ENCODE assay signal across 8 cellular contexts in the genomic region with DNA sequence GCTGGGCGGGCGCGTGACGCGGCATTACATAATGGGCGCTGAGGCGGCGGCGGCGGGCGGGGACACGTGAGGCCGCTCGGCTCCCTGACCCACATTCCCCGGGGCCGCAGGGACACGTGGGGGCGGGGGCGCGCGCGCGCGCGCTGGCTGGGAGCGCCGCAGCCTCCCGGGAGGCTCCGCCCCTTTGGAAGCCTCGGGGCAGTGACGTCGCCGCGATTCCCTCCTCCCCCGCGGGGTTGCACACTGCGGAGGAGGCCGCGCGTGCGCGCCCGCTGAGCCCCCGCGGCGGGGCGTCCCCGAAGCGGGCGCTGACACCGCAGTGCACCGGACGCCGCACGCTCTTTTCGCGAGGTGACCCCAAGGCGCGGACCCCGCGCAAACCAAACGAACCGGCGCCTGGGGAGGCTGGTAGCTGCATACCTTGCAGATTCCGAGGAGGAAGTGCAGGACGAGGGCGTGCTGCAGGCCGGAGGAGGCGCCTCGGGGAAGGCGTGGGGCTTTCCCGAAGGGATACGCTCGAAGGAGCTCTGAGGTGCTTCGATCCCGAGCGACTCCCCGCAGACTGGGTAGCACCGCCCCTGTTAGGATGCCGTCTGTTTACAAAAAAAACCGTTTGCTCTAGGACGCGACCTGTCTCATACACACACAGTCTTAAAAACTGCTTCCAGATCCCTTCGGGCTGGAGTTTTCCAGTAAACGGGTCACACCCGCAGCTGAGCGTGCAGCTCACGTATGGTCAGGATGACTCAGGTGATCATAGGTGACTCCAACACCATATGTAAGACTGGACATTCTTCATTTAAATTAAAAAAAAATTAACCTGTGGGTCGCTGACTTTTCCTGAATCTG. TPM values are rescaled to one million over a fixed set of nuclear protein-coding genes. Genes with fewer than 3 reads are reported as not detected.
DNase-seq lines count a peak whose midpoint lies in the region; ATAC-seq and TF ChIP-seq lines count a peak whose summit lies in the region.

No MANE protein-coding gene starts in this region.

- no peaks in the 10 kb centered on the region for H3K27me3 ChIP-seq in psoas muscle (ENCODE audit: insufficient read depth in 3 of 3, low read length in 2 of 3)

- H3K4me3 ChIP-seq in psoas muscle (peak overlapping the region; percentile 81), urinary bladder (ENCODE audit: low read depth, low read length) (peak overlapping the region; percentile 98)

- intact Hi-C loops in left ventricle myocardium superior (cut with micrococcal nuclease) = no loop called here
- intact Hi-C loops in psoas muscle (cut with DNase I) = loop anchor here in 1 of 2 donors (2.0 kb wide), 1 partner anchor 29 kb away; a partner anchor contains a TSS

- peaks cover 59% of the 10 kb centered on the region for H3K4me1 ChIP-seq in psoas muscle
- H3K4me1 ChIP-seq in urinary bladder (ENCODE audit: insufficient read depth) = peaks cover 4% of the 10 kb centered on the region

- H3K27ac ChIP-seq in psoas muscle (peak overlapping the region; percentile 94), urinary bladder (ENCODE audit: low read depth) (peak overlapping the region; percentile 88)

- WGBS in psoas muscle, 3 donors = 0 to 1% (median 0%) methylated on average over 47 to 89 of the region's 89 CpGs
- WGBS in urinary bladder = under 1% methylated on average over 89 of the region's 89 CpGs

- DNase-seq in NCI-H146 treated with DMSO at 0.1 percent for 48 hours (lab: John Stamatoyannopoulos, UW; ENCODE audit: unreplicated experiment) (peak; percentile 77), T-helper 1 cell (peak; percentile 95 to 99 (median 97)), amygdala (lab: John Stamatoyannopoulos, UW) (peak; percentile 77 to 99 (median 94)), left ventricle myocardium superior (peak; percentile 100), psoas muscle (peak; percentile 98 to 99)

- TF ChIP-seq CTCF in psoas muscle (IDR thresholded peaks at IDR 0.05) = no peak

- H3K36me3 ChIP-seq in psoas muscle (ENCODE audit: insufficient read depth in 1 of 2, low read depth in 1 of 2) (no peaks in the 10 kb centered on the region), urinary bladder (ENCODE audit: insufficient read depth) (no peaks in the 10 kb centered on the region)

- ATAC-seq in GM18499 (IDR thresholded peaks at IDR 0.05; ENCODE audit: insufficient read depth, unreplicated experiment) (peak; percentile 44), HG02885 (IDR thresholded peaks at IDR 0.05; ENCODE audit: poor library complexity, unreplicated experiment) (peak; percentile 81), left ventricle myocardium superior (peak; percentile 92), psoas muscle (peak; percentile 85 to 93 (median 90))

- H3K9me3 ChIP-seq in psoas muscle = no peaks in the 10 kb centered on the region

RNA-seq across cellular contexts. Expression of a gene that starts 1.0 kb away (rescaled TPM):
- 57.0 TPM for total RNA-seq in left ventricle myocardium superior
- total RNA-seq in psoas muscle = 10 to 100 TPM; 31.7 to 79.6 (median 44.8) TPM
- polyA plus RNA-seq in psoas muscle = 10 to 100 TPM in 2 of 3 donors, 1 to 10 TPM in 1; 4.9 to 26.1 (median 13.7) TPM
- total RNA-seq in urinary bladder = 64.0 TPM
- polyA plus RNA-seq in urinary bladder = 16.6 TPM

RNA-seq across cellular contexts. Expression of a gene that starts 29.2 kb away (rescaled TPM):
- total RNA-seq in left ventricle myocardium superior = 910 TPM
- total RNA-seq in psoas muscle = 1,000 to 10,000 TPM; 1,021 to 1,350 (median 1,156) TPM
- 1,000 to 10,000 TPM; 1,831 to 2,855 (median 2,304) TPM for polyA plus RNA-seq in psoas muscle
- 2,735 TPM for total RNA-seq in urinary bladder
- polyA plus RNA-seq in urinary bladder = 3,715 TPM

RNA-seq across cellular contexts. Expression of a gene that starts 29.3 kb away (rescaled TPM):
- total RNA-seq in left ventricle myocardium superior (22.6 TPM), psoas muscle (10 to 100 TPM; 19.8 to 30.7 (median 21.3) TPM), urinary bladder (17.1 TPM)
- polyA plus RNA-seq in psoas muscle (10 to 100 TPM; 19.5 to 52.4 (median 24.7) TPM), urinary bladder (10.5 TPM)

Comparison
In these comparisons a context has a peak if more than half of its experiments do, and no peak if none do; other contexts are left out.
1. Peak in every context shown above with its lines: DNase-seq, ATAC-seq, H3K4me3 ChIP-seq and H3K27ac ChIP-seq.